Comparison of ENCODE assay signal across 7 cellular contexts in genomic region chr11:33258631-33259184, GRCh38. TPM values are rescaled to one million over a fixed set of nuclear protein-coding genes. Genes with fewer than 3 reads are reported as not detected.
DNase-seq lines count a peak whose midpoint lies in the region; ATAC-seq and TF ChIP-seq lines count a peak whose summit lies in the region.

No MANE protein-coding gene starts in this region.

- H3K36me3 ChIP-seq in OCI-LY3 (replicated peaks; ENCODE audit: low read depth, low read length) (no peaks in the 10 kb centered on the region), lower lobe of right lung (no peaks in the 10 kb centered on the region), transverse colon (no peaks in the 10 kb centered on the region)

- no peak for DNase-seq in chondrocyte (ENCODE audit: low spot score)
- no peak for DNase-seq in lower lobe of right lung
- no peak for DNase-seq in transverse colon
- no peak for DNase-seq in activated gamma-delta T cell treated with Interleukin-2 at 50 U/mL for 16 hours

- H3K4me3 Mint-ChIP-seq in chondrocyte (ENCODE audit: unreplicated experiment) = peak overlapping the region; percentile 96

- peak overlapping the region; percentile 68 for H3K4me2 ChIP-seq in OCI-LY3 (ENCODE audit: low read length)

- no peaks in the 10 kb centered on the region for H3K36me3 Mint-ChIP-seq in chondrocyte (ENCODE audit: low read depth)

- H3K27me3 ChIP-seq in OCI-LY3 (ENCODE audit: low read depth, low read length) (no peaks in the 10 kb centered on the region), lower lobe of right lung (ENCODE audit: low read depth) (no peaks in the 10 kb centered on the region), transverse colon (no peaks in the 10 kb centered on the region)

- TF ChIP-seq CTCF in OCI-LY3 (IDR thresholded peaks at IDR 0.05; ENCODE audit: low read depth, low read length) = no peak; the same call in 1 of the 2 replicates
- peak; percentile 30 for TF ChIP-seq CTCF in chondrocyte (IDR thresholded peaks at IDR 0.05)
- no peak for TF ChIP-seq CTCF in lower lobe of right lung (IDR thresholded peaks at IDR 0.05)
- peak in 1 of 5 experiments; percentile 3 for TF ChIP-seq CTCF in transverse colon (IDR thresholded peaks at IDR 0.05)

- no peaks in the 10 kb centered on the region for H3K27me3 Mint-ChIP-seq in chondrocyte (ENCODE audit: low read depth)

- H3K79me2 ChIP-seq in OCI-LY3 (ENCODE audit: low read length) = peaks cover 63% of the 10 kb centered on the region

- intact Hi-C loops in lower lobe of right lung (cut with DNase I) (no loop called here), transverse colon (cut with DNase I; ENCODE audit: low total_unique reads) (no loop called here)

- H4K20me1 ChIP-seq in OCI-LY3 (ENCODE audit: insufficient read depth, low read length) = peaks cover 29% of the 10 kb centered on the region

- ATAC-seq in GM18502 (IDR thresholded peaks at IDR 0.05; ENCODE audit: poor library complexity, unreplicated experiment) (peak; percentile 17), HG02759 (IDR thresholded peaks at IDR 0.05; ENCODE audit: unreplicated experiment) (peak; percentile 7), lower lobe of right lung (peak; percentile 5 to 43)

- in situ Hi-C loops in transverse colon (cut with MboI; ENCODE audit: low pct_ligation_motif_present in 1 of 4, low pct_unique_long_range_greater_than_20kb in 1 of 4, low sequenced_read_pairs in 3 of 4) = no loop called here

- H3K4me1 ChIP-seq in OCI-LY3 (ENCODE audit: low read length) (peaks cover 13% of the 10 kb centered on the region), lower lobe of right lung (peaks cover 47% of the 10 kb centered on the region), transverse colon (peaks cover 12 to 52% (median 37%) of the 10 kb centered on the region in 4 donors)

- peak overlapping the region; percentile 93 for H3K9ac ChIP-seq in OCI-LY3 (ENCODE audit: low read length)

- H3K9me3 Mint-ChIP-seq in chondrocyte (ENCODE audit: low read depth) = no peaks in the 10 kb centered on the region

- no peak for TF ChIP-seq POLR2A in transverse colon (IDR thresholded peaks at IDR 0.05)

- peaks cover 49% of the 10 kb centered on the region for H3K4me1 Mint-ChIP-seq in chondrocyte (ENCODE audit: low read depth)

- no peak for TF ChIP-seq EP300 in transverse colon (IDR thresholded peaks at IDR 0.05; ENCODE audit: low read depth)

- peak overlapping the region; percentile 99 for H3K4me3 ChIP-seq in OCI-LY3 (ENCODE audit: low read length)
- H3K4me3 ChIP-seq in lower lobe of right lung = peak overlapping the region; percentile 84
- H3K4me3 ChIP-seq in transverse colon = peak overlapping the region; percentile 84 to 99 (median 88)

- WGBS in transverse colon (ENCODE audit: low coverage in 1 of 2), 2 donors = 0% methylated on average over 6 to 14 of the region's 14 CpGs

- H3K27ac Mint-ChIP-seq in chondrocyte (ENCODE audit: unreplicated experiment) = peak overlapping the region; percentile 100

- H2AFZ ChIP-seq in OCI-LY3 (ENCODE audit: low read depth, low read length) = no peak overlapping the region

- H3K9me3 ChIP-seq in OCI-LY3 (ENCODE audit: insufficient read depth, low read length) (no peaks in the 10 kb centered on the region), lower lobe of right lung (no peaks in the 10 kb centered on the region), transverse colon (no peaks in the 10 kb centered on the region)

- H3K27ac ChIP-seq in OCI-LY3 (ENCODE audit: low read length) (peak overlapping the region; percentile 73), lower lobe of right lung (peak overlapping the region; percentile 100), transverse colon (peak overlapping the region; percentile 99 to 100 (median 100))

RNA-seq across cellular contexts. Expression of gene HIPK3, which starts 1.5 kb away (rescaled TPM):
- total RNA-seq in chondrocyte (77.6 to 83.0 TPM (median 80.1 TPM) in 3 replicates), lower lobe of right lung (138 TPM), transverse colon (100 to 1,000 TPM in 1 of 4 donors, 10 to 100 TPM in 3; 67.0 to 121 (median 86.8) TPM)
